12 cellular contexts compared by ENCODE assay signal in the genomic region with DNA sequence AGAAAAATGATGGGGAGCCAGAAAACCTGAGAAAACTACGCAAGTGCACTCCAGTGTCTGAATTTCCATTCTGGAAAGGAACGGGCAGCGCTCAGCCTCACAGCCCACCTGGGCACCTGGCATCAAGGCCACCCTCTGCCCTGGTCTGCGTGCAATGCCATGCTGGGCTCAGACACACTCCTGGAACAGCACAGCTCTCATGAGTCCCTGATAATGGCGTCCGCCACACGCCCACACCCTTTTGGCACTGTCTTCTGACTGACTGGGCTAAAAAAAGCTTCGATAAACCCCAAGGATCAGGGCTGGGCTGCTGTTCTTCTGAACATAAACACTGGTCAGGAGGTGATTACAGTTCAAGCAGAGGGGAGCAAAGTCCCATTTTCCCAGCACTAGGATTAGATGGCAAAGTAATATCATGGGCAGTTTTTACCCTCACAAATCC. TPM values are rescaled to one million over a fixed set of nuclear protein-coding genes. Genes with fewer than 3 reads are reported as not detected.
DNase-seq lines count a peak whose midpoint lies in the region; ATAC-seq and TF ChIP-seq lines count a peak whose summit lies in the region.
"Had no signal": no experiment of that assay in that cellular context is flagged by ENCODE, and none has a peak within 500 bp of the region (broad histone marks: within the 10 kb centered on the region; RNA-seq: fewer than 3 reads in every experiment).

No MANE protein-coding gene starts in this region.

- ATAC-seq in Right ventricle myocardium superior (ENCODE audit: poor library complexity): peak; percentile 95
- peak; percentile 57 for ATAC-seq in upper lobe of right lung
- no peak for ATAC-seq in HG03565 (IDR thresholded peaks at IDR 0.05; ENCODE audit: unreplicated experiment)
- no peak for ATAC-seq in stimulated activated naive CD8-positive, alpha-beta T cell treated with anti-CD3 and anti-CD28 coated beads, Interleukin-15, amount 100 ng/mL, for 72 hours

- intact Hi-C loops in Right ventricle myocardium superior (cut with DNase I): no loop called here
- intact Hi-C loops in upper lobe of right lung (cut with DNase I): no loop called here
- intact Hi-C loops in Calu3 (cut with micrococcal nuclease; ENCODE audit: unreplicated experiment): no loop called here

- H3K4me1 ChIP-seq in muscle layer of colon (ENCODE audit: insufficient read depth, low read length) (peaks cover 46% of the 10 kb centered on the region), upper lobe of right lung (peaks cover 18% of the 10 kb centered on the region)
- H3K4me1 ChIP-seq: neural progenitor cell had no signal

- H3K27me3 ChIP-seq in muscle layer of colon (ENCODE audit: control insufficient read depth in 1 of 2, insufficient read depth in 2 of 2, low read length in 2 of 2) (no peaks in the 10 kb centered on the region), upper lobe of right lung (no peaks in the 10 kb centered on the region)
- H3K27me3 ChIP-seq: neural progenitor cell had no signal

- H3K4me1 Mint-ChIP-seq in Calu3 (ENCODE audit: low read depth, unreplicated experiment): no peaks in the 10 kb centered on the region
- H3K4me1 Mint-ChIP-seq in stimulated activated naive CD8-positive, alpha-beta T cell treated with anti-CD3 and anti-CD28 coated beads, Interleukin-15, amount 100 ng/mL, for 72 hours: peaks cover 21% of the 10 kb centered on the region

- no peak overlapping the region for H3K4me3 Mint-ChIP-seq in Calu3 (ENCODE audit: low read depth, unreplicated experiment)
- H3K4me3 Mint-ChIP-seq in stimulated activated naive CD8-positive, alpha-beta T cell treated with anti-CD3 and anti-CD28 coated beads, Interleukin-15, amount 100 ng/mL, for 72 hours: no peak overlapping the region
- H3K4me3 Mint-ChIP-seq: neural progenitor cell had no signal

- BruUV-seq in Calu3 (replicated peaks; lab: Mats Ljungman, UMichigan): no TSS peak

- no peak overlapping the region for H3K27ac Mint-ChIP-seq in Calu3 (ENCODE audit: unreplicated experiment)
- H3K27ac Mint-ChIP-seq in stimulated activated naive CD8-positive, alpha-beta T cell treated with anti-CD3 and anti-CD28 coated beads, Interleukin-15, amount 100 ng/mL, for 72 hours: no peak overlapping the region
- H3K27ac Mint-ChIP-seq: neural progenitor cell had no signal

- no peak overlapping the region for H3K9ac ChIP-seq in muscle layer of colon (ENCODE audit: low read length)
- H3K9ac ChIP-seq: neural progenitor cell had no signal

- H3K9me3 ChIP-seq in muscle layer of colon (ENCODE audit: low read length) (no peaks in the 10 kb centered on the region), upper lobe of right lung (no peaks in the 10 kb centered on the region)

- H3K9me3 Mint-ChIP-seq in Calu3 (ENCODE audit: low read depth, unreplicated experiment): no peaks in the 10 kb centered on the region
- H3K9me3 Mint-ChIP-seq in stimulated activated naive CD8-positive, alpha-beta T cell treated with anti-CD3 and anti-CD28 coated beads, Interleukin-15, amount 100 ng/mL, for 72 hours: no peaks in the 10 kb centered on the region

- CTCF ChIA-PET in Calu3 (lab: Charles Lee): no interaction called here

- no peak overlapping the region for H3K27ac ChIP-seq in muscle layer of colon (ENCODE audit: low read depth, low read length)
- peak overlapping the region; percentile 37 for H3K27ac ChIP-seq in upper lobe of right lung
- H3K27ac ChIP-seq: neural progenitor cell had no signal

- DNase-seq in NCI-H82 (lab: John Stamatoyannopoulos, UW) (peak; percentile 42), NCI-H82 treated with DMSO at 0.1 percent for 48 hours (lab: John Stamatoyannopoulos, UW; ENCODE audit: unreplicated experiment) (no peak), Right ventricle myocardium superior (peak; percentile 77), upper lobe of right lung (no peak), Calu3 (no peak)
- no peak for DNase-seq in stimulated activated naive CD8-positive, alpha-beta T cell treated with anti-CD3 and anti-CD28 coated beads, Interleukin-15, amount 100 ng/mL, for 72 hours
- DNase-seq: activated CD4-positive, alpha-beta T cell treated with anti-CD3 and anti-CD28 coated beads, Interleukin-2, amount 50 U/mL, for 1 hour; activated naive CD4-positive, alpha-beta T cell treated with Interleukin-2 at 50 U/mL for 16 hours; stimulated activated CD4-positive, alpha-beta T cell treated with anti-CD3 and anti-CD28 coated beads, Interleukin-2, amount 100 ng/mL, for 48 hours had no signal

- H3K36me3 Mint-ChIP-seq in Calu3 (ENCODE audit: insufficient read depth, unreplicated experiment): no peaks in the 10 kb centered on the region

- no peaks in the 10 kb centered on the region for H3K27me3 Mint-ChIP-seq in Calu3 (ENCODE audit: unreplicated experiment)
- H3K27me3 Mint-ChIP-seq in stimulated activated naive CD8-positive, alpha-beta T cell treated with anti-CD3 and anti-CD28 coated beads, Interleukin-15, amount 100 ng/mL, for 72 hours: no peaks in the 10 kb centered on the region

- no peak for TF ChIP-seq CTCF in upper lobe of right lung (IDR thresholded peaks at IDR 0.05)
- TF ChIP-seq CTCF in Calu3 (IDR thresholded peaks at IDR 0.05; ENCODE audit: unreplicated experiment): no peak

- H3K36me3 ChIP-seq in muscle layer of colon (ENCODE audit: insufficient read depth, low read length) (no peaks in the 10 kb centered on the region), upper lobe of right lung (no peaks in the 10 kb centered on the region)
- H3K36me3 ChIP-seq: neural progenitor cell had no signal

- H3K4me3 ChIP-seq in muscle layer of colon (ENCODE audit: low read depth in 1 of 2, low read length in 2 of 2) (peak overlapping the region; percentile 4 to 30), upper lobe of right lung (no peak overlapping the region)
- H3K4me3 ChIP-seq: neural progenitor cell had no signal

RNA-seq across cellular contexts. Expression of a gene that starts 22.8 kb away (rescaled TPM):
- total RNA-seq in Right ventricle myocardium superior: 36.0 TPM
- 26.9 TPM for total RNA-seq in upper lobe of right lung
- total RNA-seq in Calu3 (2022): 25.4 and 25.7 TPM in 2 replicates

Comparison
In these comparisons a context has a peak if more than half of its experiments do, and no peak if none do; other contexts are left out.
1. DNase-seq: peak in NCI-H82 (single experiment) and Right ventricle myocardium superior (single experiment); none in NCI-H82 treated with DMSO at 0.1 percent for 48 hours (single experiment), upper lobe of right lung (single experiment), Calu3 (single experiment) and stimulated activated naive CD8-positive, alpha-beta T cell treated with anti-CD3 and anti-CD28 coated beads, Interleukin-15, amount 100 ng/mL, for 72 hours (0 of 2).
2. ATAC-seq: peak in Right ventricle myocardium superior (single experiment) and upper lobe of right lung (single experiment); none in HG03565 (single experiment) and stimulated activated naive CD8-positive, alpha-beta T cell treated with anti-CD3 and anti-CD28 coated beads, Interleukin-15, amount 100 ng/mL, for 72 hours (single experiment).